In the genomic region with DNA sequence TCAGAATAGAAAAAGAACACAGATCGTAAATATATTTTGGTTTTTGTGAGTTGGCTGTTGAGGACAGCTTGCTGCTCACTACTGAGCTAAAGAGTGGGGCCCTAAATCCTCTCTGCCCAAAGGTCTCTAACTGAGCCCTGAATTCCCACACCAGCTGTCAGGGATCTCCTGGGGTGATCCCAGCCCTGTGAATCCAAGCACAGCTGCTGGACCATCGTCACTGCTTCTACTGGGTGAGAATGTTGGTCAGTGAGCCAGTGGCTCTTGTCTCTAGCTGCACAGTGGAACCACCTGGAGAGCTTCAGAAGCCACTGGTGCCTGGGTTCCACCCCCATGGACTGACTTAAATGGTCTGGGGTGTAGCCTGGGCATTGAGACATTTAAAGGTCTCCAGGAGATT, we compare ENCODE assay signal across 1 cellular context.
TF ChIP-seq lines count a peak whose summit lies in the region.

No MANE protein-coding gene starts in this region.

TF ChIP-seq in WTC11, 78 proteins besides CTCF, POLR2A, EP300 and RAD21:
- TF ChIP-seq, protein P1, sequence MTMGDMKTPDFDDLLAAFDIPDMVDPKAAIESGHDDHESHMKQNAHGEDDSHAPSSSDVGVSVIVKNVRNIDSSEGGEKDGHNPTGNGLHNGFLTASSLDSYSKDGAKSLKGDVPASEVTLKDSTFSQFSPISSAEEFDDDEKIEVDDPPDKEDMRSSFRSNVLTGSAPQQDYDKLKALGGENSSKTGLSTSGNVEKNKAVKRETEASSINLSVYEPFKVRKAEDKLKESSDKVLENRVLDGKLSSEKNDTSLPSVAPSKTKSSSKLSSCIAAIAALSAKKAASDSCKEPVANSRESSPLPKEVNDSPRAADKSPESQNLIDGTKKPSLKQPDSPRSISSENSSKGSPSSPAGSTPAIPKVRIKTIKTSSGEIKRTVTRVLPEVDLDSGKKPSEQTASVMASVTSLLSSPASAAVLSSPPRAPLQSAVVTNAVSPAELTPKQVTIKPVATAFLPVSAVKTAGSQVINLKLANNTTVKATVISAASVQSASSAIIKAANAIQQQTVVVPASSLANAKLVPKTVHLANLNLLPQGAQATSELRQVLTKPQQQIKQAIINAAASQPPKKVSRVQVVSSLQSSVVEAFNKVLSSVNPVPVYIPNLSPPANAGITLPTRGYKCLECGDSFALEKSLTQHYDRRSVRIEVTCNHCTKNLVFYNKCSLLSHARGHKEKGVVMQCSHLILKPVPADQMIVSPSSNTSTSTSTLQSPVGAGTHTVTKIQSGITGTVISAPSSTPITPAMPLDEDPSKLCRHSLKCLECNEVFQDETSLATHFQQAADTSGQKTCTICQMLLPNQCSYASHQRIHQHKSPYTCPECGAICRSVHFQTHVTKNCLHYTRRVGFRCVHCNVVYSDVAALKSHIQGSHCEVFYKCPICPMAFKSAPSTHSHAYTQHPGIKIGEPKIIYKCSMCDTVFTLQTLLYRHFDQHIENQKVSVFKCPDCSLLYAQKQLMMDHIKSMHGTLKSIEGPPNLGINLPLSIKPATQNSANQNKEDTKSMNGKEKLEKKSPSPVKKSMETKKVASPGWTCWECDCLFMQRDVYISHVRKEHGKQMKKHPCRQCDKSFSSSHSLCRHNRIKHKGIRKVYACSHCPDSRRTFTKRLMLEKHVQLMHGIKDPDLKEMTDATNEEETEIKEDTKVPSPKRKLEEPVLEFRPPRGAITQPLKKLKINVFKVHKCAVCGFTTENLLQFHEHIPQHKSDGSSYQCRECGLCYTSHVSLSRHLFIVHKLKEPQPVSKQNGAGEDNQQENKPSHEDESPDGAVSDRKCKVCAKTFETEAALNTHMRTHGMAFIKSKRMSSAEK (CRISPR knock-in tag; IDR thresholded peaks at IDR 0.05; ENCODE audit: borderline replicate concordance), result no peak
- no peak for TF ChIP-seq SP1 (CRISPR knock-in tag; conservative IDR thresholded peaks at IDR 0.05)
